ENCODE assay signal across 12 cellular contexts in genomic region chr1:234509457-234510328, GRCh38. TPM values are rescaled to one million over a fixed set of nuclear protein-coding genes. Genes with fewer than 3 reads are reported as not detected.
DNase-seq lines count a peak whose midpoint lies in the region; ATAC-seq, FAIRE-seq and TF ChIP-seq lines count a peak whose summit lies in the region.
"Had no signal": no experiment of that assay in that cellular context is flagged by ENCODE, and none has a peak within 500 bp of the region (broad histone marks: within the 10 kb centered on the region; RNA-seq: fewer than 3 reads in every experiment).

No MANE protein-coding gene starts in this region.

- H3K27me3 ChIP-seq in GM23248 (replicated peaks; ENCODE audit: insufficient read depth) (no peaks in the 10 kb centered on the region), H1 (replicated peaks in 1 of 4; ENCODE audit: control insufficient read depth in 3 of 4, extremely low read depth in 1 of 4, insufficient read depth in 3 of 4, low read length in 3 of 4) (no peaks in the 10 kb centered on the region), neuronal stem cell (ENCODE audit: control insufficient read depth in 3 of 3, insufficient read depth in 3 of 3, low read depth in 1 of 3, low read length in 3 of 3) (no peaks in the 10 kb centered on the region)

- H3K79me1 ChIP-seq in H1 (ENCODE audit: low read depth, low read length) = no peaks in the 10 kb centered on the region
- H3K79me1 ChIP-seq in neuronal stem cell (ENCODE audit: low read depth, low read length) = no peaks in the 10 kb centered on the region

- peak overlapping the region; percentile 18 for H2BK120ac ChIP-seq in H1 (replicated peaks; ENCODE audit: low read depth, low read length)
- H2BK120ac ChIP-seq in neuronal stem cell (ENCODE audit: low read depth, low read length) = no peak overlapping the region

- H3K4ac ChIP-seq in H1 (replicated peaks; ENCODE audit: insufficient read length, low read depth, low read length) (no peak overlapping the region), neuronal stem cell (ENCODE audit: low read length) (no peak overlapping the region)

- no peaks in the 10 kb centered on the region for H3K9me2 ChIP-seq in GM23248 (ENCODE audit: insufficient read depth)
- no peaks in the 10 kb centered on the region for H3K9me2 ChIP-seq in OCI-LY7 (ENCODE audit: insufficient read depth, low read length)

- H3K18ac ChIP-seq in H1 (ENCODE audit: extremely low read depth, low read length) (peak overlapping the region; percentile 71), neuronal stem cell (ENCODE audit: low read length) (no peak overlapping the region)

- no peak for TF ChIP-seq POLR2A in H1 (IDR thresholded peaks at IDR 0.05; ENCODE audit: control extremely low read depth in 1 of 2, low read depth in 2 of 2, low read length in 2 of 2)

- CTCF ChIA-PET in H1 (lab: Charles Lee; ENCODE audit: partially characterized antibody) (interaction anchor here (0.8 to 3.1 kb wide), 7 partner anchors 10 to 595 kb away, joined by 3 to 19 read pairs (median 4); no protein-coding TSS in a partner anchor), HEK293T (lab: Yijun Ruan, JAX) (interaction anchor here (0.7 to 3.4 kb wide), 7 partner anchors 10 to 95 kb away, joined by 3 to 23 read pairs (median 3); no protein-coding TSS in a partner anchor), OCI-LY7 (lab: Charles Lee; ENCODE audit: unreplicated experiment) (interaction anchor here (1.2 kb wide), 1 partner anchor 20 kb away, joined by 4 read pairs; no protein-coding TSS in a partner anchor)
- CTCF ChIA-PET in activated CD8-positive, alpha-beta memory T cell treated with anti-CD3 and anti-CD28 coated beads, Interleukin-2, amount 10 ng/mL, durations not matched to agents 7 days and 5 days (lab: Charles Lee) = interaction anchor here (1.2 to 3.1 kb wide), 3 partner anchors 10 to 574 kb away, joined by 3 to 14 read pairs (median 3); no protein-coding TSS in a partner anchor

- H3K27ac Mint-ChIP-seq in activated CD8-positive, alpha-beta memory T cell treated with anti-CD3 and anti-CD28 coated beads, Interleukin-2, amount 10 ng/mL, durations not matched to agents 7 days and 5 days = no peak overlapping the region
- H3K27ac Mint-ChIP-seq: activated T-cell treated with anti-CD3 and anti-CD28 coated beads, Interleukin-2, amount 50 U/mL, for 72 hours had no signal

- no peak overlapping the region for H2AK5ac ChIP-seq in H1 (ENCODE audit: low read depth, low read length)
- no peak overlapping the region for H2AK5ac ChIP-seq in neuronal stem cell (ENCODE audit: low read depth, low read length)

- H3K23ac ChIP-seq in H1 (ENCODE audit: insufficient read length) (no peak overlapping the region), neuronal stem cell (ENCODE audit: low read depth, low read length, poor library complexity) (no peak overlapping the region)

- H4K91ac ChIP-seq in H1 (replicated peaks; ENCODE audit: insufficient read length, low read length) = peak overlapping the region; percentile 91
- no peak overlapping the region for H4K91ac ChIP-seq in neuronal stem cell (ENCODE audit: low read depth, low read length, poor library complexity)

- H2AFZ ChIP-seq in GM23248 (peak overlapping the region; percentile 50), H1 (ENCODE audit: low read length) (no peak overlapping the region), neuronal stem cell (ENCODE audit: low read length) (peak overlapping the region; percentile 69), OCI-LY7 (ENCODE audit: low read length) (no peak overlapping the region)

- H4K20me1 ChIP-seq in GM23248 (ENCODE audit: insufficient read depth) = no peaks in the 10 kb centered on the region
- no peaks in the 10 kb centered on the region for H4K20me1 ChIP-seq in H1 (replicated peaks in 1 of 2; ENCODE audit: control insufficient read depth in 1 of 2, insufficient read depth in 2 of 2, low read length in 2 of 2)
- H4K20me1 ChIP-seq in OCI-LY7 (ENCODE audit: insufficient read depth, low read length) = no peaks in the 10 kb centered on the region

- no peaks in the 10 kb centered on the region; the same call in 1 of the 2 replicates for H3K23me2 ChIP-seq in H1 (ENCODE audit: low read depth, low read length)

- 49 to 64% methylated on average over 9 of the region's 9 CpGs for WGBS in GM23248 (ENCODE audit: low coverage in 1 of 2, low lambda C conversion rate in 2 of 2, missing lambda C conversion rate in 2 of 2), 2 experiments
- 69% methylated on average over 9 of the region's 9 CpGs; no CpG with 5 or more reads in 1 of the 2 experiments for WGBS in H1 (ENCODE audit: extremely low coverage in 1 of 2, insufficient coverage in 1 of 2, insufficient read length in 1 of 2, insufficient replicate concordance in 2 of 2, low coverage in 1 of 2, low lambda C conversion rate in 2 of 2, missing lambda C conversion rate in 1 of 2), 2 experiments
- no CpG with 5 or more reads among the region's 9 CpGs for WGBS in neuronal stem cell (ENCODE audit: extremely low coverage in 2 of 2, insufficient read length in 2 of 2, insufficient replicate concordance in 1 of 2), 2 donors

- no peak overlapping the region for H3K4me2 ChIP-seq in GM23248 (ENCODE audit: unreplicated experiment)
- H3K4me2 ChIP-seq in H1 (ENCODE audit: insufficient read depth in 1 of 2, low read depth in 2 of 2, low read length in 2 of 2) = peak overlapping the region; percentile 6 to 27; a peak in 1 of 4 replicates
- no peak overlapping the region for H3K4me2 ChIP-seq in neuronal stem cell (ENCODE audit: insufficient read depth, low read length, poor library complexity, severe bottlenecking)
- no peak overlapping the region for H3K4me2 ChIP-seq in OCI-LY7 (ENCODE audit: low read length)
- H3K4me2 ChIP-seq: KMS-11 had no signal

- peaks cover 6% of the 10 kb centered on the region for H3K27me3 Mint-ChIP-seq in activated CD8-positive, alpha-beta memory T cell treated with anti-CD3 and anti-CD28 coated beads, Interleukin-2, amount 10 ng/mL, durations not matched to agents 7 days and 5 days

- H3K4me1 Mint-ChIP-seq in activated CD8-positive, alpha-beta memory T cell treated with anti-CD3 and anti-CD28 coated beads, Interleukin-2, amount 10 ng/mL, durations not matched to agents 7 days and 5 days = peaks cover 7% of the 10 kb centered on the region

- H2BK15ac ChIP-seq in H1 (ENCODE audit: low read length) (no peak overlapping the region), neuronal stem cell (ENCODE audit: low read length) (no peak overlapping the region)

- in situ Hi-C loops in GM23248 (cut with MboI) = loop anchor here (10.0 kb wide), 1 partner anchor 85 kb away; no protein-coding TSS in a partner anchor

- no peak overlapping the region for H4K8ac ChIP-seq in H1 (ENCODE audit: extremely low read depth, insufficient read depth, low read length)
- H4K8ac ChIP-seq in neuronal stem cell (ENCODE audit: low read depth, low read length) = no peak overlapping the region

- no peak overlapping the region for H3K27ac ChIP-seq in GM23248
- no peak overlapping the region for H3K27ac ChIP-seq in H1 (ENCODE audit: low read depth, low read length)
- no peak overlapping the region for H3K27ac ChIP-seq in neuronal stem cell (replicated peaks; ENCODE audit: low read length)
- no peak overlapping the region for H3K27ac ChIP-seq in OCI-LY7 (ENCODE audit: low read depth, low read length, poor library complexity, severe bottlenecking)
- H3K27ac ChIP-seq: KMS-11, left ventricle myocardium inferior had no signal

- no peak overlapping the region for H2BK20ac ChIP-seq in H1 (ENCODE audit: low read length)

- POLR2A ChIA-PET in H1 (lab: Charles Lee; ENCODE audit: partially characterized antibody) = interaction anchor here (0.9 to 1.0 kb wide), 2 partner anchors 9 to 89 kb away, joined by 3 to 7 read pairs; no protein-coding TSS in a partner anchor
- POLR2A ChIA-PET in HEK293T (lab: Yijun Ruan, JAX) = interaction anchor here (0.6 to 4.8 kb wide), 18 partner anchors 9 to 234 kb away, joined by 3 to 29 read pairs (median 4); partner anchors contain the start of gene IRF2BP2
- POLR2A ChIA-PET in OCI-LY7 (lab: Charles Lee) = interaction anchor here (0.6 to 2.8 kb wide), 11 partner anchors 9 to 507 kb away, joined by 3 to 10 read pairs (median 4); no protein-coding TSS in a partner anchor

- intact Hi-C loops in OCI-LY7 (cut with micrococcal nuclease; ENCODE audit: unreplicated experiment) = no loop called here

- no peak overlapping the region for H3K4me3 Mint-ChIP-seq in activated CD8-positive, alpha-beta memory T cell treated with anti-CD3 and anti-CD28 coated beads, Interleukin-2, amount 10 ng/mL, durations not matched to agents 7 days and 5 days
- H3K4me3 Mint-ChIP-seq: activated T-cell treated with anti-CD3 and anti-CD28 coated beads, Interleukin-2, amount 50 U/mL, for 72 hours had no signal

- H2BK12ac ChIP-seq in H1 (ENCODE audit: low read depth, low read length) = peak overlapping the region; percentile 85; the same call in 1 of the 2 replicates
- H2BK12ac ChIP-seq in neuronal stem cell (ENCODE audit: low read length) = no peak overlapping the region

- H3K36me3 Mint-ChIP-seq in activated CD8-positive, alpha-beta memory T cell treated with anti-CD3 and anti-CD28 coated beads, Interleukin-2, amount 10 ng/mL, durations not matched to agents 7 days and 5 days = no peaks in the 10 kb centered on the region

- H3K4me3 ChIP-seq in GM23248 (no peak overlapping the region), H1 (ENCODE audit: extremely low read depth in 1 of 4, insufficient read depth in 2 of 4, low read depth in 3 of 4, low read length in 4 of 4) (no peak overlapping the region), neuronal stem cell (ENCODE audit: low read length in 2 of 2) (no peak overlapping the region), OCI-LY7 (ENCODE audit: low read depth, low read length, poor library complexity, severe bottlenecking) (no peak overlapping the region)
- H3K4me3 ChIP-seq: left ventricle myocardium inferior had no signal

- H3K4me1 ChIP-seq in GM23248 (ENCODE audit: insufficient read depth) (peaks cover 27% of the 10 kb centered on the region), H1 (replicated peaks in 1 of 4; ENCODE audit: control insufficient read depth in 3 of 4, insufficient read depth in 4 of 4, low read length in 3 of 4) (peaks cover 2 to 15% (median 9%) of the 10 kb centered on the region in 4 experiments; a peak in 5 of 7 replicates), neuronal stem cell (ENCODE audit: control insufficient read depth in 2 of 2, insufficient read depth in 1 of 2, low read depth in 1 of 2, low read length in 2 of 2) (peaks cover 2 to 9% of the 10 kb centered on the region in 2 donors), OCI-LY7 (ENCODE audit: insufficient read depth, low read length, poor library complexity, severe bottlenecking) (peaks cover 9% of the 10 kb centered on the region)

- no TSS peak for BruUV-seq in OCI-LY7 (replicated peaks; lab: Mats Ljungman, UMichigan)

- TF ChIP-seq EP300 in H1 (IDR thresholded peaks at IDR 0.05; ENCODE audit: borderline replicate concordance in 1 of 2, low read depth in 2 of 2, low read length in 2 of 2) = no peak

- H3K79me2 ChIP-seq in GM23248 (ENCODE audit: insufficient read depth) = no peaks in the 10 kb centered on the region
- no peaks in the 10 kb centered on the region for H3K79me2 ChIP-seq in H1 (ENCODE audit: control insufficient read depth in 1 of 2, insufficient read depth in 2 of 2, low read length in 2 of 2)
- H3K79me2 ChIP-seq in OCI-LY7 (ENCODE audit: insufficient read depth, low read depth, low read length) = no peaks in the 10 kb centered on the region

- ATAC-seq in activated CD8-positive, alpha-beta memory T cell treated with anti-CD3 and anti-CD28 coated beads, Interleukin-2, amount 10 ng/mL, durations not matched to agents 7 days and 5 days = no peak
- ATAC-seq: activated T-cell treated with anti-CD3 and anti-CD28 coated beads, Interleukin-2, amount 50 U/mL, for 72 hours had no signal

- TF ChIP-seq CTCF in H1 (IDR thresholded peaks at IDR 0.05; ENCODE audit: control extremely low read depth in 1 of 3, insufficient read depth in 1 of 3, low read depth in 1 of 3, low read length in 3 of 3) (no peak), OCI-LY7 (conservative IDR thresholded peaks at IDR 0.05; ENCODE audit: low read length) (no peak)

- H3K9me3 Mint-ChIP-seq in activated CD8-positive, alpha-beta memory T cell treated with anti-CD3 and anti-CD28 coated beads, Interleukin-2, amount 10 ng/mL, durations not matched to agents 7 days and 5 days (ENCODE audit: low read depth) = no peaks in the 10 kb centered on the region

- H3K56ac ChIP-seq in H1 (replicated peaks; ENCODE audit: insufficient read length, low read depth, low read length) = no peak overlapping the region

- H3K9me3 ChIP-seq in GM23248 (ENCODE audit: low read depth) = no peaks in the 10 kb centered on the region
- H3K9me3 ChIP-seq in H1 (ENCODE audit: insufficient read depth in 2 of 2, low read depth in 1 of 2, low read length in 1 of 2) = no peaks in the 10 kb centered on the region
- H3K9me3 ChIP-seq in neuronal stem cell (replicated peaks in 1 of 2; ENCODE audit: control insufficient read depth in 2 of 2, insufficient read depth in 1 of 2, low read depth in 1 of 2, low read length in 2 of 2) = no peaks in the 10 kb centered on the region
- no peaks in the 10 kb centered on the region for H3K9me3 ChIP-seq in OCI-LY7 (ENCODE audit: low read length)
- H3K9me3 ChIP-seq: left ventricle myocardium inferior had no signal

- H3K14ac ChIP-seq in H1 (ENCODE audit: insufficient read length) (no peak overlapping the region), neuronal stem cell (ENCODE audit: low read length) (no peak overlapping the region)

- H3K9ac ChIP-seq in GM23248 (no peak overlapping the region; the same call in 1 of the 2 replicates), H1 (replicated peaks in 1 of 4; ENCODE audit: extremely low read depth in 1 of 4, low read depth in 3 of 4, low read length in 3 of 4) (no peak overlapping the region), neuronal stem cell (ENCODE audit: low read depth, low read length, poor library complexity) (no peak overlapping the region)
- H3K9ac ChIP-seq: KMS-11 had no signal

- peaks cover 12% of the 10 kb centered on the region for H3F3A ChIP-seq in GM23248 (ENCODE audit: insufficient read depth)

- H3K36me3 ChIP-seq in GM23248 (ENCODE audit: low read depth) = no peaks in the 10 kb centered on the region
- H3K36me3 ChIP-seq in H1 (ENCODE audit: control insufficient read depth in 2 of 4, insufficient read depth in 4 of 4, low read length in 3 of 4) = no peaks in the 10 kb centered on the region
- H3K36me3 ChIP-seq in neuronal stem cell (replicated peaks in 1 of 2; ENCODE audit: control insufficient read depth in 2 of 2, insufficient read depth in 2 of 2, low read length in 2 of 2) = no peaks in the 10 kb centered on the region
- no peaks in the 10 kb centered on the region for H3K36me3 ChIP-seq in OCI-LY7 (ENCODE audit: insufficient read depth, low read length)
- H3K36me3 ChIP-seq: left ventricle myocardium inferior had no signal

- no peak for TF ChIP-seq RAD21 in H1 (IDR thresholded peaks at IDR 0.05 in 1 of 2, conservative IDR thresholded peaks at IDR 0.05 in 1 of 2; ENCODE audit: low read depth in 2 of 2, low read length in 2 of 2)

- no peak overlapping the region for H4K5ac ChIP-seq in H1 (ENCODE audit: insufficient read length, low read depth, low read length)

- FAIRE-seq in H1 (lab: Jason Lieb, UNC) = no peak

- H2BK5ac ChIP-seq in H1 (ENCODE audit: low read depth, low read length) = peak overlapping the region; percentile 66; the same call in 1 of the 2 replicates
- H2BK5ac ChIP-seq in neuronal stem cell (ENCODE audit: low read length) = no peak overlapping the region

- DNase-seq in GM23248 (peak; percentile 49), NCI-H1092 (lab: John Stamatoyannopoulos, UW) (peak; percentile 38), H1 (ENCODE audit: low read depth in 1 of 2, low spot score in 2 of 2) (no peak), neuronal stem cell (ENCODE audit: low spot score) (no peak), NCI-H748 (lab: John Stamatoyannopoulos, UW; ENCODE audit: unreplicated experiment) (no peak), HEK293T (ENCODE audit: extremely low spot score) (no peak), OCI-LY7 (ENCODE audit: low spot score) (no peak)
- no peak for DNase-seq in activated CD8-positive, alpha-beta memory T cell treated with anti-CD3 and anti-CD28 coated beads, Interleukin-2, amount 10 ng/mL, durations not matched to agents 7 days and 5 days
- DNase-seq: activated T-cell treated with anti-CD3 and anti-CD28 coated beads, Interleukin-2, amount 50 U/mL, for 72 hours; foreskin melanocyte; left ventricle myocardium inferior had no signal

RNA-seq across cellular contexts. Expression of gene TARBP1, which starts 30.7 kb away (rescaled TPM):
- total RNA-seq in GM23248 (2014; rRNA removed; shearing (Covaris generic)) = 11.9 and 61.0 TPM in 2 replicates
- polyA plus RNA-seq in GM23248 (2016; fragmentation: Nextera tagmentation; extraction: Ambion mirVana) = 5.2 and 5.7 TPM in 2 replicates
- 18.6 and 21.9 TPM in 2 replicates for total RNA-seq in H1 (2021; fragmentation: NEBNext Ultra II Directional; extraction: Animal tissue kit (Norgen Biotek cat#: 25700))
- 18.8 and 32.3 TPM in 2 replicates for polyA plus RNA-seq in H1 (2011; rRNA removed)
- polyA plus RNA-seq in H1 (2011; cell fraction: cytosol; rRNA removed) = 30.1 TPM
- 38.3 TPM for polyA plus RNA-seq in H1 (2011; cell fraction: nucleus; rRNA removed)
- polyA plus RNA-seq in H1 (2012, experiment 1 of 2) = 23.6 to 27.0 TPM (median 24.8 TPM) in 4 replicates
- 3.3 TPM for polyA plus RNA-seq in H1 (2012, experiment 2 of 2)
- 10.5 TPM for polyA plus RNA-seq in H1 (2013, experiment 1 of 2)
- 9.7 TPM for polyA plus RNA-seq in H1 (2013, experiment 2 of 2)
- 17.4 and 23.1 TPM in 2 replicates for polyA minus RNA-seq in H1 (2011; rRNA and poly(A)+ RNA removed)
- polyA minus RNA-seq in H1 (2011; cell fraction: cytosol; rRNA and poly(A)+ RNA removed) = 9.3 TPM
- 22.0 TPM for polyA minus RNA-seq in H1 (2011; cell fraction: nucleus; rRNA and poly(A)+ RNA removed)
- polyA plus RNA-seq in neuronal stem cell (2013, experiment 1 of 2) = 20.2 TPM
- polyA plus RNA-seq in neuronal stem cell (2013, experiment 2 of 2) = 19.1 TPM
- 10 to 100 TPM; 40.0 to 44.9 TPM for total RNA-seq in activated CD8-positive, alpha-beta memory T cell treated with anti-CD3 and anti-CD28 coated beads, Interleukin-2, amount 10 ng/mL, durations not matched to agents 7 days and 5 days
- total RNA-seq in OCI-LY7 (2014; rRNA removed; shearing (Covaris generic)) = 30.0 and 30.5 TPM in 2 replicates
- total RNA-seq in OCI-LY7 (2022) = 49.8 and 61.7 TPM in 2 replicates

Comparison
In these comparisons a context has a peak if more than half of its experiments do, and no peak if none do; other contexts are left out.
1. DNase-seq: peak in GM23248 (single experiment) and NCI-H1092 (single experiment); none in H1 (0 of 2), neuronal stem cell (single experiment), NCI-H748 (single experiment), HEK293T (single experiment), activated CD8-positive, alpha-beta memory T cell treated with anti-CD3 and anti-CD28 coated beads, Interleukin-2, amount 10 ng/mL, durations not matched to agents 7 days and 5 days (single experiment) and OCI-LY7 (single experiment).
2. H2AFZ ChIP-seq: peak in GM23248 (single experiment) and neuronal stem cell (single experiment); none in H1 (single experiment) and OCI-LY7 (single experiment).
3. H3K4me2 ChIP-seq: peak in H1 (2 of 2); none in GM23248 (single experiment), neuronal stem cell (single experiment) and OCI-LY7 (single experiment).